Comparison of ENCODE assay signal across 30 cellular contexts in the genomic region with DNA sequence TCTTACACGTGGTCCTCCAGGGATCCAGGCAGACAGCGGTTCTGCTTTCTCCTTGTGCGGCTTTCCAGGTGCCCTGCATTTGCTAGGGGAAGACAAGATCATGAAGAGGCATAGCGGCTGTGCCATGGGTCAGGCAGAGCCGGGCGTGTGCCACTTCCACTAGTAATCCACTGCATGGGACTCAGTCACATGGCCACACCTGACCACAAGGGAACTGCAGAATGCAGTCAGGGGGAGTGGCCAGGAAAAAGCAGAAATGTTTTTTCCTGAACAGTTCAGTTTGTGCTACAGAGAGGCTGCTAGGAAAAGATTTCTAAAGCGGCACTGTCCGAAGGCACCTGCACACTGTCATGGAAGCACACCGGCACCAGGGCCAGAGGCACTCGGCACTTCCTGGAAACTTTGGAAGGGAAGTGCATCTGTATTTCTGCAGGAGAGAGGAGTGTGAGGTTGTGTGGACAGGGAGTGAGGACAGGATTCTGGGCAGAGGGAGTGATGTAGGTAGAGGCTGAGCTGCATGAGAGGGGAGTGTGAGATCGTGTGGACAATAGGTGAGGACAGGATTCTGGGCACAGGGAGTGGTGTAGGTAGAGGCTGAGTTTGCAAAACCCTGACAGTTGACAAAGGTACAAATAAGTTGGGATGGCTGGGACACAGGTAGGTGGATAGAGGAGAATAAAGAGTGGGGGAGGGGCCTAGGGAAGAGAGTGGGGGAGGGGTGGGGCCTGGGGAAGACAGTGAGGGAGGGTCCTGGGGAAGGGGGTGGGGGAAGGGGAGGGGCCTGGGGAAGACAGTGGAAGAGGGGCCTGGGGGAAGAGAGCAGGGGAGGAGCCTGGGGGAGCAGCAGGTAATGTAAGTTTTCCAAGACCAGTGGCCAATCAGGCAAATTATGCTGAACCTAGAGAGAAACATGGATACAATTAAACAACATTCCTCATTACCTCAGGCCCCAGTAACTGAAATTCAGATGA.
DNase-seq lines count a peak whose midpoint lies in the region; ATAC-seq and TF ChIP-seq lines count a peak whose summit lies in the region.
"Had no signal": no experiment of that assay in that cellular context is flagged by ENCODE, and none has a peak within 500 bp of the region (broad histone marks: within the 10 kb centered on the region; RNA-seq: fewer than 3 reads in every experiment).

No MANE protein-coding gene starts in this region.

- TF ChIP-seq POLR2A in gastrocnemius medialis (IDR thresholded peaks at IDR 0.05) (no peak), stomach (IDR thresholded peaks at IDR 0.05) (no peak)

- no peaks in the 10 kb centered on the region for H3K4me1 Mint-ChIP-seq in glutamatergic neuron (ENCODE audit: low read depth, unreplicated experiment)

- no peak for TF ChIP-seq EP300 in stomach (IDR thresholded peaks at IDR 0.05)

- H3K36me3 ChIP-seq in colonic mucosa (no peaks in the 10 kb centered on the region), lower lobe of right lung (no peaks in the 10 kb centered on the region), gastrocnemius medialis (no peaks in the 10 kb centered on the region), stomach (no peaks in the 10 kb centered on the region)

- no peaks in the 10 kb centered on the region for H3K27me3 ChIP-seq in colonic mucosa
- no peaks in the 10 kb centered on the region for H3K27me3 ChIP-seq in lower lobe of right lung (ENCODE audit: low read depth)
- H3K27me3 ChIP-seq in gastrocnemius medialis: peaks cover 0 to 2% (median 0%) of the 10 kb centered on the region in 3 donors
- peaks cover 0 to 28% (median 0%) of the 10 kb centered on the region in 3 donors for H3K27me3 ChIP-seq in stomach
- H3K27me3 ChIP-seq: hepatocyte had no signal

- intact Hi-C loops in colonic mucosa (cut with DNase I): no loop called here
- intact Hi-C loops in lower lobe of right lung (cut with DNase I): no loop called here
- intact Hi-C loops in gastrocnemius medialis (cut with DNase I; ENCODE audit: low total_unique reads): no loop called here
- intact Hi-C loops in stomach (cut with DNase I; ENCODE audit: low total_unique reads): no loop called here

- no peak overlapping the region for H3K4me3 Mint-ChIP-seq in glutamatergic neuron (ENCODE audit: unreplicated experiment)
- H3K4me3 Mint-ChIP-seq: activated B cell treated with CpG ODN at 0.5 μM for 24 hours; activated T-helper 1 cell treated with anti-CD3 and anti-CD28 coated beads, Interleukin-12 subunit alpha, Interleukin-12 subunit beta, Interleukin-2, Interleukin-4 antibody, amounts not matched to agents 30 ng/mL and 10 ng/mL and 1 ng/mL, durations not matched to agents 14 hours and 24 hours and 36 hours; CD4-positive, alpha-beta T cell; immature natural killer cell; natural killer cell treated with Interleukin-12 subunit alpha and Interleukin-12 subunit beta and Interleukin-15 and Interleukin-18, amount 100 ng/mL, for 72 hours had no signal

- peak; percentile 59 to 84 for ATAC-seq in lower lobe of right lung
- ATAC-seq in gastrocnemius medialis: no peak
- ATAC-seq: GM12878; left ventricle myocardium superior; natural killer cell treated with Interleukin-12 subunit alpha and Interleukin-12 subunit beta and Interleukin-15 and Interleukin-18, amount 100 ng/mL, for 72 hours; PC-3; right cardiac atrium had no signal

- H3K27ac Mint-ChIP-seq in glutamatergic neuron (ENCODE audit: unreplicated experiment): no peak overlapping the region
- H3K27ac Mint-ChIP-seq: activated B cell treated with CpG ODN at 0.5 μM for 24 hours; activated T-helper 1 cell treated with anti-CD3 and anti-CD28 coated beads, Interleukin-12 subunit alpha, Interleukin-12 subunit beta, Interleukin-2, Interleukin-4 antibody, amounts not matched to agents 30 ng/mL and 10 ng/mL and 1 ng/mL, durations not matched to agents 14 hours and 24 hours and 36 hours; CD4-positive, alpha-beta T cell; immature natural killer cell; natural killer cell treated with Interleukin-12 subunit alpha and Interleukin-12 subunit beta and Interleukin-15 and Interleukin-18, amount 100 ng/mL, for 72 hours had no signal

- no peak overlapping the region for H3K4me3 ChIP-seq in colonic mucosa
- H3K4me3 ChIP-seq in lower lobe of right lung: no peak overlapping the region
- H3K4me3 ChIP-seq in gastrocnemius medialis: no peak overlapping the region
- H3K4me3 ChIP-seq in stomach: no peak overlapping the region
- H3K4me3 ChIP-seq: GM12878, hepatocyte had no signal

- H3K36me3 Mint-ChIP-seq in glutamatergic neuron (ENCODE audit: unreplicated experiment): peaks cover 7% of the 10 kb centered on the region
- H3K36me3 Mint-ChIP-seq: immature natural killer cell; natural killer cell treated with Interleukin-12 subunit alpha and Interleukin-12 subunit beta and Interleukin-15 and Interleukin-18, amount 100 ng/mL, for 72 hours had no signal

- no peak overlapping the region for H3K9ac ChIP-seq in colonic mucosa (ENCODE audit: low read depth in 2 of 2, low read length in 2 of 2)
- H3K9ac ChIP-seq: KMS-11 had no signal

- H3K9me3 ChIP-seq in colonic mucosa (no peaks in the 10 kb centered on the region), lower lobe of right lung (no peaks in the 10 kb centered on the region), gastrocnemius medialis (no peaks in the 10 kb centered on the region), stomach (peaks cover 0 to 7% (median 6%) of the 10 kb centered on the region in 4 donors)

- peak; percentile 33 for DNase-seq in NOMO-1 treated with DMSO at 0.1 percent for 48 hours (lab: John Stamatoyannopoulos, UW; ENCODE audit: unreplicated experiment)
- no peak for DNase-seq in NOMO-1 treated with dmso at 0.1 percent for 144 hours (lab: John Stamatoyannopoulos, UW; ENCODE audit: unreplicated experiment)
- DNase-seq in colonic mucosa: peak; percentile 13
- DNase-seq in lower lobe of right lung: peak; percentile 64
- no peak for DNase-seq in amygdala (lab: John Stamatoyannopoulos, UW)
- no peak for DNase-seq in glutamatergic neuron
- no peak for DNase-seq in gastrocnemius medialis
- no peak for DNase-seq in stomach
- DNase-seq: activated B cell treated with CpG ODN at 0.5 μM for 24 hours; activated naive CD4-positive, alpha-beta T cell treated with anti-CD3 and anti-CD28 coated beads, Interleukin-2, amount 50 U/mL, for 16 hours; amniotic stem cell; CD4-positive, alpha-beta T cell; foreskin fibroblast; immature natural killer cell; left ventricle myocardium superior; MM.1S; NCI-H1436 treated with DMSO at 0.1 percent for 48 hours; NCI-H446 treated with DMSO at 0.1 percent for 48 hours; PC-3; right cardiac atrium; Right ventricle myocardium superior; stimulated activated CD4-positive, alpha-beta T cell treated with anti-CD3 and anti-CD28 coated beads, Interleukin-2, amount 100 ng/mL, for 48 hours; T-helper 9 cell; trophoblast cell had no signal

- in situ Hi-C loops in gastrocnemius medialis (cut with MboI; ENCODE audit: low sequenced_read_pairs in 4 of 4): no loop called here

- H3K27me3 Mint-ChIP-seq in glutamatergic neuron (ENCODE audit: unreplicated experiment): peaks cover 1% of the 10 kb centered on the region

- H3K9me3 Mint-ChIP-seq in glutamatergic neuron (ENCODE audit: unreplicated experiment): peaks cover 6% of the 10 kb centered on the region
- H3K9me3 Mint-ChIP-seq: CD4-positive, alpha-beta T cell; natural killer cell treated with Interleukin-12 subunit alpha and Interleukin-12 subunit beta and Interleukin-15 and Interleukin-18, amount 100 ng/mL, for 72 hours had no signal

- H3K27ac ChIP-seq in colonic mucosa: no peak overlapping the region
- H3K27ac ChIP-seq in lower lobe of right lung: no peak overlapping the region
- no peak overlapping the region for H3K27ac ChIP-seq in gastrocnemius medialis
- no peak overlapping the region for H3K27ac ChIP-seq in stomach
- H3K27ac ChIP-seq: 22Rv1, hepatocyte, KMS-11 had no signal

- H3K4me1 ChIP-seq in colonic mucosa: no peaks in the 10 kb centered on the region
- no peaks in the 10 kb centered on the region for H3K4me1 ChIP-seq in lower lobe of right lung
- H3K4me1 ChIP-seq in gastrocnemius medialis: no peaks in the 10 kb centered on the region
- no peaks in the 10 kb centered on the region for H3K4me1 ChIP-seq in stomach

- 57 to 69% (median 61%) methylated on average over 11 of the region's 11 CpGs for WGBS in stomach, 5 donors

- no peak for TF ChIP-seq CTCF in colonic mucosa (IDR thresholded peaks at IDR 0.05)
- TF ChIP-seq CTCF in lower lobe of right lung (IDR thresholded peaks at IDR 0.05): no peak
- TF ChIP-seq CTCF in glutamatergic neuron (IDR thresholded peaks at IDR 0.05; ENCODE audit: partially characterized antibody, unreplicated experiment): no peak
- no peak for TF ChIP-seq CTCF in gastrocnemius medialis (IDR thresholded peaks at IDR 0.05 in 4 of 5, conservative IDR thresholded peaks at IDR 0.05 in 1 of 5)
- no peak for TF ChIP-seq CTCF in stomach (IDR thresholded peaks at IDR 0.05)

Comparison
In these comparisons a context has a peak if more than half of its experiments do, and no peak if none do; other contexts are left out.
1. DNase-seq: peak in NOMO-1 treated with DMSO at 0.1 percent for 48 hours (single experiment), colonic mucosa (single experiment) and lower lobe of right lung (single experiment); none in NOMO-1 treated with dmso at 0.1 percent for 144 hours (single experiment), amygdala (0 of 56), glutamatergic neuron (single experiment), gastrocnemius medialis (0 of 2) and stomach (single experiment).
2. ATAC-seq: peak in lower lobe of right lung (2 of 2); none in gastrocnemius medialis (0 of 2).